ENCODE assay signal across 19 cellular contexts in the genomic region with DNA sequence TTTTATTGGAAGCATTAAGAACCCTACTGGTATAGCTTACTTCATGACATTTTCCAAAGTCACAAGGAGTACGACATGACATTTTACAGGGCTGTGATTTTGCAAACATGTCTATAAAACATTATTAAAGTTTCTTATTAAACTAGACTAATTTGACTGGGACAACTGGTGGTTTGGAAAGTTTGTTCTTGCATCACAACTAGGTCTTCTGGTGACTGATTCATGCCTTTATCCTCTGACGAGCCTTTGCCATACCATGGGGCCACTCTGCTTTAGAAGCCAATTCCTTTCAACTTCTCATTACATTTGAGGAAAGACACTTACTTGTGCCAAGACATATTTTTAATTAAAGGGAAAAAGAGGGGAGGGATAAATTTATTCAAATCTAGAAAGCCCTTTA.
DNase-seq lines count a peak whose midpoint lies in the region; ATAC-seq and TF ChIP-seq lines count a peak whose summit lies in the region.
"Had no signal": no experiment of that assay in that cellular context is flagged by ENCODE, and none has a peak within 500 bp of the region (broad histone marks: within the 10 kb centered on the region; RNA-seq: fewer than 3 reads in every experiment).

No MANE protein-coding gene starts in this region.

- H3K27me3 ChIP-seq in GM23248 (replicated peaks; ENCODE audit: insufficient read depth): no peaks in the 10 kb centered on the region

- intact Hi-C loops in left colon (cut with DNase I, micrococcal nuclease): no loop called here

- H3K27ac ChIP-seq in GM23248: no peak overlapping the region
- H3K27ac ChIP-seq: SJCRH30 had no signal

- H2AFZ ChIP-seq in GM23248: no peak overlapping the region

- no peaks in the 10 kb centered on the region for H3K79me2 ChIP-seq in GM23248 (ENCODE audit: insufficient read depth)

- no peaks in the 10 kb centered on the region for H4K20me1 ChIP-seq in GM23248 (ENCODE audit: insufficient read depth)

- in situ Hi-C loops in GM23248 (cut with MboI): no loop called here

- TF ChIP-seq CTCF in fibroblast of pulmonary artery (IDR thresholded peaks at IDR 0.05; ENCODE audit: low read length, missing control alignments): no peak

- no peaks in the 10 kb centered on the region for H3K4me1 ChIP-seq in GM23248 (ENCODE audit: insufficient read depth)
- H3K4me1 ChIP-seq: SJCRH30 had no signal

- DNase-seq in GM23248 (peak; percentile 58), amniotic epithelial cell (ENCODE audit: low read depth) (peak; percentile 77), fibroblast of pulmonary artery (ENCODE audit: low read depth) (peak; percentile 26), stromal cell of bone marrow (ENCODE audit: low read depth) (peak; percentile 8), NCI-H1436 treated with DMSO at 0.1 percent for 48 hours (lab: John Stamatoyannopoulos, UW) (no peak), left colon (no peak)
- DNase-seq: ACHN, DMS 273 treated with DMSO at 0.1 percent for 48 hours, DND-41, GDM1, HCEC 1CT, Kasumi-1, NCI-H1105 treated with DMSO at 0.1 percent for 48 hours, NCI-H187, NCI-H226, NCI-H526, PC-3, SJCRH30 had no signal

- ATAC-seq in left colon: no peak
- no peak for ATAC-seq in HG03460 (IDR thresholded peaks at IDR 0.05; ENCODE audit: unreplicated experiment)
- ATAC-seq: PC-3 had no signal

- 54 to 58% methylated on average over 2 of the region's 2 CpGs for WGBS in GM23248 (ENCODE audit: low coverage in 1 of 2, low lambda C conversion rate in 2 of 2, missing lambda C conversion rate in 2 of 2), 2 experiments

- H3K4me2 ChIP-seq in GM23248 (ENCODE audit: unreplicated experiment): no peak overlapping the region

- no peaks in the 10 kb centered on the region for H3K36me3 ChIP-seq in GM23248 (ENCODE audit: low read depth)
- H3K36me3 ChIP-seq: SJCRH30 had no signal

- H3K9me3 ChIP-seq in GM23248 (ENCODE audit: low read depth): no peaks in the 10 kb centered on the region

- H3K4me3 ChIP-seq in GM23248 (no peak overlapping the region), fibroblast of pulmonary artery (replicated peaks; ENCODE audit: low read depth, low read length) (no peak overlapping the region)
- H3K4me3 ChIP-seq: SJCRH30 had no signal

- no peaks in the 10 kb centered on the region for H3F3A ChIP-seq in GM23248 (ENCODE audit: insufficient read depth)

- no peak overlapping the region for H3K9ac ChIP-seq in GM23248

- H3K9me2 ChIP-seq in GM23248 (ENCODE audit: insufficient read depth): no peaks in the 10 kb centered on the region

Comparison
In these comparisons a context has a peak if more than half of its experiments do, and no peak if none do; other contexts are left out.
1. DNase-seq: peak in GM23248 (single experiment), amniotic epithelial cell (single experiment), fibroblast of pulmonary artery (single experiment) and stromal cell of bone marrow (single experiment); none in NCI-H1436 treated with DMSO at 0.1 percent for 48 hours (single experiment) and left colon (0 of 2).